ENCODE assay signal across 1 cellular context in genomic region chr9:97704327-97704677, GRCh38.
TF ChIP-seq lines count a peak whose summit lies in the region.

No MANE protein-coding gene starts in this region.

TF ChIP-seq in WTC11, 78 proteins besides CTCF, POLR2A, EP300 and RAD21 (continued from another document):
- TF ChIP-seq ARID4B (CRISPR knock-in tag; IDR thresholded peaks at IDR 0.05; ENCODE audit: borderline replicate concordance), result no peak
TF ChIP-seq in WTC11: peak in this region for 0.
